1 cellular context compared by ENCODE assay signal in genomic region chr3:194314669-194315068, GRCh38.
TF ChIP-seq lines count a peak whose summit lies in the region.

No MANE protein-coding gene starts in this region.

TF ChIP-seq in endothelial cell of umbilical vein, 7 proteins besides CTCF, POLR2A, EP300 and RAD21:
- TF ChIP-seq EZH2 (IDR thresholded peaks at IDR 0.05; ENCODE audit: borderline replicate concordance, low read depth, low read length, severe bottlenecking) = no peak
- TF ChIP-seq MYC (IDR thresholded peaks at IDR 0.05; ENCODE audit: low read depth, low read length) = no peak
- TF ChIP-seq MAX (IDR thresholded peaks at IDR 0.05; ENCODE audit: insufficient read depth, insufficient read length) = no peak
- no peak for TF ChIP-seq POLR2AphosphoS5 (IDR thresholded peaks at IDR 0.05; ENCODE audit: insufficient read depth, low read depth, low read length)
- no peak for TF ChIP-seq JUN (IDR thresholded peaks at IDR 0.05; ENCODE audit: borderline replicate concordance, insufficient read depth, insufficient read length, low read depth)
- no peak for TF ChIP-seq GATA2 (IDR thresholded peaks at IDR 0.05; ENCODE audit: insufficient read depth, insufficient read length, low read depth, low read length)
- no peak for TF ChIP-seq FOS (IDR thresholded peaks at IDR 0.05; ENCODE audit: borderline replicate concordance, insufficient read depth, low read length)
